1 cellular context compared by ENCODE assay signal in genomic region chr13:91348906-91349435, GRCh38.
TF ChIP-seq lines count a peak whose summit lies in the region.

No MANE protein-coding gene starts in this region.

TF ChIP-seq in HepG2, 621 proteins besides CTCF, POLR2A, EP300 and RAD21 (continued from another document and continues in another):
- TF ChIP-seq ZNF639 (CRISPR knock-in tag; conservative IDR thresholded peaks at IDR 0.05) (peak; percentile 97), PBX2 (CRISPR knock-in tag; IDR thresholded peaks at IDR 0.05) (no peak), ELF3 (CRISPR knock-in tag; IDR thresholded peaks at IDR 0.05) (peak; percentile 52; the same call in 1 of the 2 replicates), ISL2 (CRISPR knock-in tag; IDR thresholded peaks at IDR 0.05) (peak; percentile 33; the same call in 1 of the 2 replicates), ZNF574 (CRISPR knock-in tag; IDR thresholded peaks at IDR 0.05) (peak; percentile 42; the same call in 1 of the 2 replicates), U2AF2 (IDR thresholded peaks at IDR 0.05; ENCODE audit: low read depth, low read length) (no peak), HMGA1 (CRISPR knock-in tag; conservative IDR thresholded peaks at IDR 0.05) (no peak), NR1H2 (CRISPR knock-in tag; IDR thresholded peaks at IDR 0.05; ENCODE audit: borderline replicate concordance, low read depth) (no peak), ZNF839 (CRISPR knock-in tag; IDR thresholded peaks at IDR 0.05; ENCODE audit: borderline replicate concordance) (no peak), ZNF512 (CRISPR knock-in tag; IDR thresholded peaks at IDR 0.05) (no peak), ZBTB49 (CRISPR knock-in tag; IDR thresholded peaks at IDR 0.05; ENCODE audit: borderline replicate concordance) (no peak), RBM22 (optimal IDR thresholded peaks at IDR 0.05; ENCODE audit: low read length) (peak; percentile 86), KDM4B (CRISPR knock-in tag; IDR thresholded peaks at IDR 0.05) (peak; percentile 42; the same call in 1 of the 2 replicates), IKZF5 (CRISPR knock-in tag; IDR thresholded peaks at IDR 0.05) (peak; percentile 63; the same call in 1 of the 2 replicates), ZNF12 (CRISPR knock-in tag; IDR thresholded peaks at IDR 0.05) (no peak), ZNF598 (CRISPR knock-in tag; IDR thresholded peaks at IDR 0.05; ENCODE audit: borderline replicate concordance) (no peak), NFYB (CRISPR knock-in tag; IDR thresholded peaks at IDR 0.05) (0 out of 2 replicates have a peak, but pooled peaks have one; percentile 12), ZBTB7B (CRISPR knock-in tag; IDR thresholded peaks at IDR 0.05) (peak; percentile 50; the same call in 1 of the 2 replicates), NFIB (CRISPR knock-in tag; IDR thresholded peaks at IDR 0.05; ENCODE audit: borderline replicate concordance) (no peak), TEAD2 (CRISPR knock-in tag; IDR thresholded peaks at IDR 0.05) (no peak), ZBTB44 (CRISPR knock-in tag; IDR thresholded peaks at IDR 0.05) (0 out of 2 replicates have a peak, but pooled peaks have one; percentile 66), ATF3 (CRISPR knock-in tag; IDR thresholded peaks at IDR 0.05) (no peak), REPIN1 (CRISPR knock-in tag; IDR thresholded peaks at IDR 0.05; ENCODE audit: borderline replicate concordance, low read depth) (peak; percentile 55; the same call in 1 of the 2 replicates), KDM5B (CRISPR knock-in tag; IDR thresholded peaks at IDR 0.05; ENCODE audit: borderline replicate concordance) (peak; percentile 88; the same call in 1 of the 2 replicates), RNF219 (CRISPR knock-in tag; IDR thresholded peaks at IDR 0.05) (no peak), CHD2 (IDR thresholded peaks at IDR 0.05; ENCODE audit: low read depth, low read length) (0 out of 2 replicates have a peak, but pooled peaks have one; percentile 36), ZNF333 (CRISPR knock-in tag; IDR thresholded peaks at IDR 0.05; ENCODE audit: borderline replicate concordance) (no peak), SSRP1 (CRISPR knock-in tag; IDR thresholded peaks at IDR 0.05) (no peak), MTERF4 (CRISPR knock-in tag; IDR thresholded peaks at IDR 0.05) (no peak), CENPBD1 (CRISPR knock-in tag; IDR thresholded peaks at IDR 0.05; ENCODE audit: borderline replicate concordance, low read depth) (peak; percentile 37; the same call in 1 of the 2 replicates), KDM1A (CRISPR knock-in tag; IDR thresholded peaks at IDR 0.05) (no peak), IRF2 (CRISPR knock-in tag; IDR thresholded peaks at IDR 0.05) (0 out of 2 replicates have a peak, but pooled peaks have one; percentile 17), AHDC1 (CRISPR knock-in tag; IDR thresholded peaks at IDR 0.05; ENCODE audit: borderline replicate concordance) (no peak)
